ENCODE assay signal across 8 cellular contexts in the genomic region with DNA sequence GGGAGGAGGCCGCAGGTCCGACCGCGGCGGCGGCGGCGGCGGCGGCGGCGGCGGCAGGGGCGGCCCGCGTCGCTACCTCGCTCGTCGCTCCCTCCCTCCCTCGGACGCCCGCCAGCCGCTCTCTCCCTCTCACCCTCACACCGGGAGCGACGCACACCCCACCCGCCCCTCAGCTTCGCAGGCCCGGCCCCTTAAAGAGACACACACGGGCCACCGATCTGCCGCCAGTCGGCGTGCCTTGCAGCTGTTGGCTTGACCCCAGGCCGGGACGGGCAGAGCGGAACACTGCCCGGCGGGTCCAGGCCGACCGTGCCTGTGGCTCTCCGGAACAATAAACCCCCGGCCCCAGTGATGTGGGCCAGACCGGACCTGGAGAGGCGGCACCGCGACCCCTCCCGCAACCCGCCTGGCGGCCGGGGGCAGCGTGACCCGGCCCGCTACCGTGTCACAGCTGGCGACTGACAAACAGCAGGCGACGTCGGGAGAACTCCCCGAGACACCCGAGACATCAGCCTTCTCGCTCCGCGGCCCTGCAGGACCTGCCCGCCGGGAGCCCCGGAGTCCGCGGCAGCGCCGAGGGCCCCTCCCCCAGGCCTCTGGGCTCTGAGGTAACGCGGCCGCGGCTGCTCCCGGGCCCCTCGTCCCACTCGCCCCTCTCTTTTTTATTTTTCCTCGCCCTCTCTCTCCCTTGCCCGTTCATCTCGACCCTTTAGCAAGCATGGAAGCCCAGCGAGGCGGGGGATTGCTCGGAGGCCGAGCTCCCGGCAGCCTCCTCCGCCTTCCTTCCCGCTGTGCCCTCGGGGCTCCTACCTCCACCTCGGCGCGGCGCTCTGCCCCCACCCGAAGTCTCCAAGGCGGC. TPM values are rescaled to one million over a fixed set of nuclear protein-coding genes. Genes with fewer than 3 reads are reported as not detected.
DNase-seq lines count a peak whose midpoint lies in the region; ATAC-seq and TF ChIP-seq lines count a peak whose summit lies in the region.

A gene with protein sequence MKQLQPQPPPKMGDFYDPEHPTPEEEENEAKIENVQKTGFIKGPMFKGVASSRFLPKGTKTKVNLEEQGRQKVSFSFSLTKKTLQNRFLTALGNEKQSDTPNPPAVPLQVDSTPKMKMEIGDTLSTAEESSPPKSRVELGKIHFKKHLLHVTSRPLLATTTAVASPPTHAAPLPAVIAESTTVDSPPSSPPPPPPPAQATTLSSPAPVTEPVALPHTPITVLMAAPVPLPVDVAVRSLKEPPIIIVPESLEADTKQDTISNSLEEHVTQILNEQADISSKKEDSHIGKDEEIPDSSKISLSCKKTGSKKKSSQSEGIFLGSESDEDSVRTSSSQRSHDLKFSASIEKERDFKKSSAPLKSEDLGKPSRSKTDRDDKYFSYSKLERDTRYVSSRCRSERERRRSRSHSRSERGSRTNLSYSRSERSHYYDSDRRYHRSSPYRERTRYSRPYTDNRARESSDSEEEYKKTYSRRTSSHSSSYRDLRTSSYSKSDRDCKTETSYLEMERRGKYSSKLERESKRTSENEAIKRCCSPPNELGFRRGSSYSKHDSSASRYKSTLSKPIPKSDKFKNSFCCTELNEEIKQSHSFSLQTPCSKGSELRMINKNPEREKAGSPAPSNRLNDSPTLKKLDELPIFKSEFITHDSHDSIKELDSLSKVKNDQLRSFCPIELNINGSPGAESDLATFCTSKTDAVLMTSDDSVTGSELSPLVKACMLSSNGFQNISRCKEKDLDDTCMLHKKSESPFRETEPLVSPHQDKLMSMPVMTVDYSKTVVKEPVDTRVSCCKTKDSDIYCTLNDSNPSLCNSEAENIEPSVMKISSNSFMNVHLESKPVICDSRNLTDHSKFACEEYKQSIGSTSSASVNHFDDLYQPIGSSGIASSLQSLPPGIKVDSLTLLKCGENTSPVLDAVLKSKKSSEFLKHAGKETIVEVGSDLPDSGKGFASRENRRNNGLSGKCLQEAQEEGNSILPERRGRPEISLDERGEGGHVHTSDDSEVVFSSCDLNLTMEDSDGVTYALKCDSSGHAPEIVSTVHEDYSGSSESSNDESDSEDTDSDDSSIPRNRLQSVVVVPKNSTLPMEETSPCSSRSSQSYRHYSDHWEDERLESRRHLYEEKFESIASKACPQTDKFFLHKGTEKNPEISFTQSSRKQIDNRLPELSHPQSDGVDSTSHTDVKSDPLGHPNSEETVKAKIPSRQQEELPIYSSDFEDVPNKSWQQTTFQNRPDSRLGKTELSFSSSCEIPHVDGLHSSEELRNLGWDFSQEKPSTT (N-terminal part only) (minus strand): TSS at position 124 of the 859 bp plus-strand sequence. CDS start 189 bp downstream, outside the sequence.

- H3K4me3 ChIP-seq in GM12875 (ENCODE audit: low read depth, low read length) (peak within 1 kb of the TSS; percentile 83), adrenal gland (peak within 1 kb of the TSS; percentile 78 to 99 (median 96)), heart right ventricle (peak within 1 kb of the TSS; percentile 81 to 99 (median 95)), upper lobe of left lung (peak within 1 kb of the TSS; percentile 75 to 94 (median 86))

- H3K27me3 ChIP-seq in adrenal gland, result no peaks in the 10 kb centered on the region
- H3K27me3 ChIP-seq in heart right ventricle, result no peaks in the 10 kb centered on the region
- H3K27me3 ChIP-seq in upper lobe of left lung, result no peaks in the 10 kb centered on the region

- H3K9me3 ChIP-seq in adrenal gland (replicated peaks in 1 of 3), result no peaks in the 10 kb centered on the region
- no peaks in the 10 kb centered on the region for H3K9me3 ChIP-seq in heart right ventricle
- no peaks in the 10 kb centered on the region for H3K9me3 ChIP-seq in upper lobe of left lung

- H3K27ac ChIP-seq in adrenal gland, result peak within 1 kb of the TSS; percentile 95 to 98 (median 97)
- H3K27ac ChIP-seq in heart right ventricle, result peak within 1 kb of the TSS; percentile 91 to 98 (median 96)
- peak within 1 kb of the TSS; percentile 94 to 99 (median 97) for H3K27ac ChIP-seq in upper lobe of left lung

- 0% methylated on average over 45 to 89 of the region's 96 CpGs for WGBS in adrenal gland, 4 donors
- 0% methylated on average over 76 to 83 of the region's 96 CpGs for WGBS in heart right ventricle, 2 donors
- 0 to 1% methylated on average over 26 of the region's 96 CpGs for WGBS in upper lobe of left lung, 2 donors

- H3K4me1 ChIP-seq in adrenal gland (replicated peaks in 1 of 2) (peaks cover 16 to 46% of the 10 kb centered on the region in 2 donors), heart right ventricle (peaks cover 8 to 55% (median 51%) of the 10 kb centered on the region in 9 donors), upper lobe of left lung (peaks cover 34 to 46% (median 40%) of the 10 kb centered on the region in 4 donors)

- peak; percentile 65 for TF ChIP-seq CTCF in GM12875 (IDR thresholded peaks at IDR 0.05; ENCODE audit: borderline replicate concordance, insufficient read depth, low read depth, low read length)
- TF ChIP-seq CTCF in adrenal gland (IDR thresholded peaks at IDR 0.05), result peak in 5 of 6 experiments; percentile 22 to 62 (median 52)
- peak in 8 of 9 donors; percentile 24 to 57 (median 40) for TF ChIP-seq CTCF in heart right ventricle (IDR thresholded peaks at IDR 0.05)
- peak in 5 of 6 experiments; percentile 16 to 84 (median 64) for TF ChIP-seq CTCF in upper lobe of left lung (IDR thresholded peaks at IDR 0.05)

- DNase-seq in NCI-H1105 treated with DMSO at 0.1 percent for 48 hours (lab: John Stamatoyannopoulos, UW) (peak; percentile 72), T-helper 1 cell (peak; percentile 69 to 88 (median 81)), adrenal gland (peak; percentile 95 to 98 (median 96)), heart right ventricle (peak; percentile 96), posterior vena cava (ENCODE audit: low spot score) (peak; percentile 97), upper lobe of left lung (peak; percentile 96)

- TF ChIP-seq EP300 in upper lobe of left lung (IDR thresholded peaks at IDR 0.05), result no peak

- peak; percentile 70 for ATAC-seq in HG02642 (IDR thresholded peaks at IDR 0.05; ENCODE audit: poor library complexity, unreplicated experiment)
- ATAC-seq in heart right ventricle, result peak; percentile 96 to 98 (median 97)
- ATAC-seq in upper lobe of left lung (ENCODE audit: low FRiP score in 2 of 2), result peak; percentile 98

- intact Hi-C loops in adrenal gland (cut with DNase I) (no loop called here), heart right ventricle (cut with DNase I) (loop anchor here in 1 of 10 donors (10.0 kb wide), 1 partner anchor 121 kb away; a partner anchor contains a TSS), posterior vena cava (cut with DNase I) (loop anchor here in 1 of 2 donors (10.0 kb wide), 1 partner anchor 239 kb away; no protein-coding TSS in a partner anchor)

- TF ChIP-seq POLR2A in adrenal gland (IDR thresholded peaks at IDR 0.05), result peak in 1 of 2 donors; percentile 81
- peak in 3 of 4 donors; percentile 30 to 80 (median 57) for TF ChIP-seq POLR2A in upper lobe of left lung (IDR thresholded peaks at IDR 0.05)

- no peaks in the 10 kb centered on the region for H3K36me3 ChIP-seq in adrenal gland (replicated peaks in 1 of 2)
- no peaks in the 10 kb centered on the region for H3K36me3 ChIP-seq in heart right ventricle
- no peaks in the 10 kb centered on the region for H3K36me3 ChIP-seq in upper lobe of left lung

RNA-seq across cellular contexts. Expression of the gene that starts here (rescaled TPM):
- total RNA-seq in adrenal gland, result 10 to 100 TPM; 27.0 to 58.9 (median 45.9) TPM
- 10 to 100 TPM; 12.6 to 33.1 (median 15.6) TPM for polyA plus RNA-seq in adrenal gland
- 10 to 100 TPM; 23.5 to 34.4 (median 30.6) TPM for total RNA-seq in heart right ventricle
- 10 to 100 TPM in 1 of 2 donors, 1 to 10 TPM in 1; 8.6 to 10.5 TPM for polyA plus RNA-seq in heart right ventricle
- 10 to 100 TPM; 38.3 to 49.3 TPM for total RNA-seq in posterior vena cava
- 100 to 1,000 TPM in 1 of 6 donors, 10 to 100 TPM in 5; 33.8 to 111 (median 53.5) TPM for total RNA-seq in upper lobe of left lung

Comparison
In these comparisons a context has a peak if more than half of its experiments do, and no peak if none do; other contexts are left out.
1. Peak in every context shown above with its lines: DNase-seq, ATAC-seq, H3K4me3 ChIP-seq and H3K27ac ChIP-seq.